8 cellular contexts compared by ENCODE assay signal in the genomic region with DNA sequence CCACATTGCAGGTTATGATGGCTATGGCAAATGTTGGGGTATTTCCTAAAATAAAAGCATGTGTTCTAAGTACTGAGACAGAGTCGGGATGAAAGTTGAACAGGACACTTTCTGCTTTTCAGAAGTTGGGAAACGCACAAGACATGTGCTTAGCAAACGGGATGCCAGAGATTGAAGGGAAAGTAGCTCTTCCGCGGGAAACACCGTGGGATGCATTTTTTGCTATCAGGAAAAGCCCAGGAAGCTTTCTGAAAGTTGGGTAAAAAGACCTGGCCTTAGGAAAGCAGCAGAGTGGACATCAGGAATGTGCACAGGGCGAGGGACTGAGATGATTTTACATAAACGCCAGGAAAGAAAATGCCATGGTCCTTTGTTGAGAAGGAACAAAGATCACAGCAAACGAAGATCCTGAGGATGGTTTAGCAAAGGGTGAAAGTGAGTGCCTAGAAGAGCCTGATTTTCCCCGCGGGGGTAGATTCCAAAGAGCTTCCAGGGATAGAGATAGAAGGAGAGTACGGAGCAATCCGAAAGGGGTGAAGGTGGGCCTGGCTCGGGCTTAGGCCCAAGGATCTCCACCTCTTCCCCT. TPM values are rescaled to one million over a fixed set of nuclear protein-coding genes. Genes with fewer than 3 reads are reported as not detected.
DNase-seq lines count a peak whose midpoint lies in the region; ATAC-seq, FAIRE-seq and TF ChIP-seq lines count a peak whose summit lies in the region.

No MANE protein-coding gene starts in this region.

- TF ChIP-seq RAD21 in HepG2 (CRISPR knock-in tag; IDR thresholded peaks at IDR 0.05) = no peak

- FAIRE-seq in HepG2 (lab: Jason Lieb, UNC) = peak; percentile 8

- peaks cover 55% of the 10 kb centered on the region for H3K36me3 Mint-ChIP-seq in activated naive CD4-positive, alpha-beta T cell treated with anti-CD3 and anti-CD28 coated beads for 36 hours (ENCODE audit: low read depth)
- peaks cover 12% of the 10 kb centered on the region for H3K36me3 Mint-ChIP-seq in type B pancreatic cell

- DNase-seq in activated naive CD4-positive, alpha-beta T cell treated with anti-CD3 and anti-CD28 coated beads for 36 hours = no peak
- no peak for DNase-seq in activated naive CD4-positive, alpha-beta T cell treated with Interleukin-2 at 50 U/mL for 16 hours
- DNase-seq in adipocyte (ENCODE audit: low read depth) (peak; percentile 43), HepG2 (ENCODE audit: low spot score) (no peak), type B pancreatic cell (ENCODE audit: extremely low spot score, unreplicated experiment) (no peak), epidermal melanocyte (ENCODE audit: insufficient read length, low spot score) (no peak), germinal center (ENCODE audit: low spot score) (no peak), COR-L47 (lab: John Stamatoyannopoulos, UW) (no peak)

- POLR2A ChIA-PET in HepG2 (lab: Yijun Ruan, JAX) = interaction anchor here (2.2 to 2.6 kb wide), 2 partner anchors 98 to 286 kb away, joined by 10 to 12 read pairs; no protein-coding TSS in a partner anchor

- no peaks in the 10 kb centered on the region for H3K9me3 Mint-ChIP-seq in activated naive CD4-positive, alpha-beta T cell treated with anti-CD3 and anti-CD28 coated beads for 36 hours
- no peaks in the 10 kb centered on the region for H3K9me3 Mint-ChIP-seq in type B pancreatic cell

- TF ChIP-seq CTCF in HepG2 (CRISPR knock-in tag; IDR thresholded peaks at IDR 0.05) (no peak), type B pancreatic cell (conservative IDR thresholded peaks at IDR 0.05) (no peak)

- H3K4me1 ChIP-seq in adipocyte (ENCODE audit: control insufficient read depth, insufficient read depth, low read length) = peaks cover 11% of the 10 kb centered on the region
- H3K4me1 ChIP-seq in HepG2 (ENCODE audit: insufficient read depth, low read length) = peaks cover 75% of the 10 kb centered on the region

- TF ChIP-seq EP300 in HepG2 (IDR thresholded peaks at IDR 0.05; ENCODE audit: low read depth in 2 of 2, low read length in 2 of 2) (no peak), HepG2 (CRISPR knock-in tag; IDR thresholded peaks at IDR 0.05; ENCODE audit: borderline replicate concordance) (no peak)

- H3K27me3 ChIP-seq in adipocyte (replicated peaks; ENCODE audit: control insufficient read depth, insufficient read depth, low read length) (no peaks in the 10 kb centered on the region), HepG2 (ENCODE audit: control insufficient read depth in 1 of 2, insufficient read depth in 2 of 2, low read length in 2 of 2) (no peaks in the 10 kb centered on the region)

- peaks cover 11% of the 10 kb centered on the region for H3K27me3 Mint-ChIP-seq in activated naive CD4-positive, alpha-beta T cell treated with anti-CD3 and anti-CD28 coated beads for 36 hours (ENCODE audit: low read depth)
- no peaks in the 10 kb centered on the region for H3K27me3 Mint-ChIP-seq in type B pancreatic cell

- no peak for TF ChIP-seq POLR2A in HepG2 (IDR thresholded peaks at IDR 0.05; ENCODE audit: insufficient read depth in 1 of 2, low read depth in 2 of 2, low read length in 2 of 2)

- CTCF ChIA-PET in activated naive CD4-positive, alpha-beta T cell treated with anti-CD3 and anti-CD28 coated beads for 36 hours (lab: Charles Lee) = no interaction called here
- CTCF ChIA-PET in HepG2 (lab: Yijun Ruan, JAX; ENCODE audit: low intra/inter-chr PET ratio, low total read pairs) = no interaction called here

- H4K20me1 ChIP-seq in HepG2 (ENCODE audit: insufficient read depth, low read length) = no peaks in the 10 kb centered on the region

- no peak for ATAC-seq in HepG2

- intact Hi-C loops in activated naive CD4-positive, alpha-beta T cell treated with anti-CD3 and anti-CD28 coated beads for 36 hours (cut with micrococcal nuclease) = loop anchor here (10.0 kb wide), 1 partner anchor 1212 kb away; a partner anchor contains a TSS
- intact Hi-C loops in HepG2 (cut with micrococcal nuclease; ENCODE audit: unreplicated experiment) = no loop called here

- in situ Hi-C loops in HepG2 (cut with HindIII; ENCODE audit: extremely low pct_ligation_motif_present, low pct_unique_long_range_greater_than_20kb) = no loop called here

- H3K27ac ChIP-seq in HepG2 (ENCODE audit: extremely low read length, insufficient read depth, low read length) = peak overlapping the region; percentile 78

- H3K79me2 ChIP-seq in HepG2 (ENCODE audit: insufficient read depth, low read length) = peaks cover 40% of the 10 kb centered on the region

- peak overlapping the region; percentile 92 for H3K4me3 ChIP-seq in adipocyte (ENCODE audit: low read length)
- peak overlapping the region; percentile 66 to 91 (median 80) for H3K4me3 ChIP-seq in HepG2 (replicated peaks in 1 of 3; ENCODE audit: insufficient read depth in 1 of 3, low read depth in 2 of 3, low read length in 3 of 3)

- no TSS peak for BruUV-seq in HepG2 (replicated peaks; lab: Mats Ljungman, UMichigan)

- peak overlapping the region; percentile 48 for H2AFZ ChIP-seq in HepG2 (ENCODE audit: low read length)

- H3K4me2 ChIP-seq in HepG2 (ENCODE audit: low read depth, low read length) = peak overlapping the region; percentile 91

- H3K9me3 ChIP-seq in adipocyte (ENCODE audit: control insufficient read depth, low read length) = no peaks in the 10 kb centered on the region
- no peaks in the 10 kb centered on the region for H3K9me3 ChIP-seq in HepG2 (ENCODE audit: low read length)

- no peak overlapping the region for H3K27ac Mint-ChIP-seq in activated naive CD4-positive, alpha-beta T cell treated with anti-CD3 and anti-CD28 coated beads for 36 hours
- peak overlapping the region; percentile 81 for H3K27ac Mint-ChIP-seq in type B pancreatic cell

- peak overlapping the region; percentile 81 for H3K4me3 Mint-ChIP-seq in activated naive CD4-positive, alpha-beta T cell treated with anti-CD3 and anti-CD28 coated beads for 36 hours
- peak overlapping the region; percentile 93 for H3K4me3 Mint-ChIP-seq in type B pancreatic cell

- 1% methylated on average over 13 of the region's 14 CpGs for WGBS in HepG2 (ENCODE audit: low lambda C conversion rate)

- H3K9ac ChIP-seq in adipocyte (ENCODE audit: low read length) (peak overlapping the region; percentile 79), HepG2 (ENCODE audit: insufficient read depth, low read depth, low read length) (peak overlapping the region; percentile 89)

- peaks cover 17% of the 10 kb centered on the region for H3K4me1 Mint-ChIP-seq in activated naive CD4-positive, alpha-beta T cell treated with anti-CD3 and anti-CD28 coated beads for 36 hours (ENCODE audit: low read depth)
- peaks cover 15% of the 10 kb centered on the region for H3K4me1 Mint-ChIP-seq in type B pancreatic cell (ENCODE audit: unreplicated experiment)

- H3K36me3 ChIP-seq in adipocyte (ENCODE audit: control insufficient read depth, insufficient read depth, low read length, severe bottlenecking) = no peaks in the 10 kb centered on the region
- H3K36me3 ChIP-seq in HepG2 (replicated peaks in 1 of 2; ENCODE audit: control insufficient read depth in 1 of 2, insufficient read depth in 2 of 2, low read length in 2 of 2) = peaks cover 0 to 39% of the 10 kb centered on the region in 2 experiments; a peak in 4 of 5 replicates

RNA-seq across cellular contexts. Expression of a gene that starts 1.1 kb away (rescaled TPM):
- total RNA-seq in activated naive CD4-positive, alpha-beta T cell treated with anti-CD3 and anti-CD28 coated beads for 36 hours = 10 to 100 TPM; 40.8 to 41.8 TPM
- 45.4 and 54.7 TPM in 2 replicates for total RNA-seq in HepG2 (2016; rRNA removed; fragmentation: Illumina TruSeq; extraction: Trizol)
- 8.6 and 10.2 TPM in 2 replicates for total RNA-seq in HepG2 (2016; cell fraction: cytosol; rRNA removed; fragmentation: Illumina TruSeq; extraction: Trizol; ENCODE audit: low read depth)
- total RNA-seq in HepG2 (2016; cell fraction: insoluble cytoplasmic fraction; rRNA removed; fragmentation: Illumina TruSeq; extraction: Trizol) = 44.2 and 51.4 TPM in 2 replicates
- 25.6 and 27.4 TPM in 2 replicates for total RNA-seq in HepG2 (2016; cell fraction: membrane; rRNA removed; fragmentation: Illumina TruSeq; extraction: Trizol)
- total RNA-seq in HepG2 (2016; cell fraction: nucleus; rRNA removed; fragmentation: Illumina TruSeq; extraction: Trizol) = 26.0 and 31.5 TPM in 2 replicates
- polyA plus RNA-seq in HepG2 (2011; rRNA removed) = 6.1 and 7.9 TPM in 2 replicates
- 4.7 and 5.4 TPM in 2 replicates for polyA plus RNA-seq in HepG2 (2011; cell fraction: cytosol; rRNA removed)
- polyA plus RNA-seq in HepG2 (2011; cell fraction: nucleus; rRNA removed) = 3.8 and 5.4 TPM in 2 replicates
- polyA plus RNA-seq in HepG2 (2012) = 5.8 and 9.1 TPM in 2 replicates
- 3.9 and 4.0 TPM in 2 replicates for polyA plus RNA-seq in HepG2 (2016; cell fraction: cytosol; fragmentation: Illumina TruSeq; extraction: Trizol; ENCODE audit: low read depth)
- 40.2 and 42.2 TPM in 2 replicates for polyA plus RNA-seq in HepG2 (2016; cell fraction: insoluble cytoplasmic fraction; fragmentation: Illumina TruSeq; extraction: Trizol; ENCODE audit: low read depth)
- 11.4 and 13.7 TPM in 2 replicates for polyA plus RNA-seq in HepG2 (2016; cell fraction: membrane; fragmentation: Illumina TruSeq; extraction: Trizol; ENCODE audit: low read depth)
- 31.4 and 31.9 TPM in 2 replicates for polyA plus RNA-seq in HepG2 (2016; cell fraction: nucleus; fragmentation: Illumina TruSeq; extraction: Trizol; ENCODE audit: insufficient read depth, low read depth)
- polyA minus RNA-seq in HepG2 (2011; rRNA and poly(A)+ RNA removed; ENCODE audit: low replicate concordance) = 12.9 and 36.5 TPM in 2 replicates
- polyA minus RNA-seq in HepG2 (2011; cell fraction: cytosol; rRNA and poly(A)+ RNA removed) = 7.1 and 11.8 TPM in 2 replicates
- 8.9 and 11.2 TPM in 2 replicates for polyA minus RNA-seq in HepG2 (2011; cell fraction: nucleus; rRNA and poly(A)+ RNA removed)
- total RNA-seq in type B pancreatic cell (ENCODE audit: low replicate concordance) = 13.0 and 28.0 TPM in 2 replicates

RNA-seq across cellular contexts. Expression of a gene that starts 36.2 kb away (rescaled TPM):
- total RNA-seq in activated naive CD4-positive, alpha-beta T cell treated with anti-CD3 and anti-CD28 coated beads for 36 hours = not detected
- not detected in 2 replicates for total RNA-seq in HepG2 (2016; rRNA removed; fragmentation: Illumina TruSeq; extraction: Trizol)
- not detected in 2 replicates for total RNA-seq in HepG2 (2016; cell fraction: cytosol; rRNA removed; fragmentation: Illumina TruSeq; extraction: Trizol; ENCODE audit: low read depth)
- not detected in 2 replicates for total RNA-seq in HepG2 (2016; cell fraction: insoluble cytoplasmic fraction; rRNA removed; fragmentation: Illumina TruSeq; extraction: Trizol)
- total RNA-seq in HepG2 (2016; cell fraction: membrane; rRNA removed; fragmentation: Illumina TruSeq; extraction: Trizol) = not detected in 2 replicates
- not detected in 2 replicates for total RNA-seq in HepG2 (2016; cell fraction: nucleus; rRNA removed; fragmentation: Illumina TruSeq; extraction: Trizol)
- not detected in 2 replicates for polyA plus RNA-seq in HepG2 (2011; rRNA removed)
- not detected in 2 replicates for polyA plus RNA-seq in HepG2 (2011; cell fraction: cytosol; rRNA removed)
- not detected in 2 replicates for polyA plus RNA-seq in HepG2 (2011; cell fraction: nucleus; rRNA removed)
- not detected in 2 replicates for polyA plus RNA-seq in HepG2 (2012)
- not detected in 2 replicates for polyA plus RNA-seq in HepG2 (2016; cell fraction: cytosol; fragmentation: Illumina TruSeq; extraction: Trizol; ENCODE audit: low read depth)
- not detected in 2 replicates for polyA plus RNA-seq in HepG2 (2016; cell fraction: insoluble cytoplasmic fraction; fragmentation: Illumina TruSeq; extraction: Trizol; ENCODE audit: low read depth)
- not detected in 2 replicates for polyA plus RNA-seq in HepG2 (2016; cell fraction: membrane; fragmentation: Illumina TruSeq; extraction: Trizol; ENCODE audit: low read depth)
- not detected in 2 replicates for polyA plus RNA-seq in HepG2 (2016; cell fraction: nucleus; fragmentation: Illumina TruSeq; extraction: Trizol; ENCODE audit: insufficient read depth, low read depth)
- polyA minus RNA-seq in HepG2 (2011; rRNA and poly(A)+ RNA removed; ENCODE audit: low replicate concordance) = not detected in 2 replicates
- polyA minus RNA-seq in HepG2 (2011; cell fraction: cytosol; rRNA and poly(A)+ RNA removed) = not detected in 2 replicates
- not detected in 2 replicates for polyA minus RNA-seq in HepG2 (2011; cell fraction: nucleus; rRNA and poly(A)+ RNA removed)
- total RNA-seq in type B pancreatic cell (ENCODE audit: low replicate concordance) = not detected in 2 replicates

RNA-seq across cellular contexts. Expression of a gene that starts 53.8 kb away (rescaled TPM):
- 10 to 100 TPM; 15.8 to 16.3 TPM for total RNA-seq in activated naive CD4-positive, alpha-beta T cell treated with anti-CD3 and anti-CD28 coated beads for 36 hours
- 5.6 and 7.3 TPM in 2 replicates for total RNA-seq in HepG2 (2016; rRNA removed; fragmentation: Illumina TruSeq; extraction: Trizol)
- 0.44 and 0.81 TPM in 2 replicates for total RNA-seq in HepG2 (2016; cell fraction: cytosol; rRNA removed; fragmentation: Illumina TruSeq; extraction: Trizol; ENCODE audit: low read depth)
- 5.3 and 6.9 TPM in 2 replicates for total RNA-seq in HepG2 (2016; cell fraction: insoluble cytoplasmic fraction; rRNA removed; fragmentation: Illumina TruSeq; extraction: Trizol)
- total RNA-seq in HepG2 (2016; cell fraction: membrane; rRNA removed; fragmentation: Illumina TruSeq; extraction: Trizol) = 1.4 and 1.7 TPM in 2 replicates
- total RNA-seq in HepG2 (2016; cell fraction: nucleus; rRNA removed; fragmentation: Illumina TruSeq; extraction: Trizol) = 10.3 and 12.0 TPM in 2 replicates
- 5.8 and 7.2 TPM in 2 replicates for polyA plus RNA-seq in HepG2 (2011; rRNA removed)
- 2.5 and 3.9 TPM in 2 replicates for polyA plus RNA-seq in HepG2 (2011; cell fraction: cytosol; rRNA removed)
- 15.9 and 20.4 TPM in 2 replicates for polyA plus RNA-seq in HepG2 (2011; cell fraction: nucleus; rRNA removed)
- polyA plus RNA-seq in HepG2 (2012) = 5.9 and 7.4 TPM in 2 replicates
- polyA plus RNA-seq in HepG2 (2016; cell fraction: cytosol; fragmentation: Illumina TruSeq; extraction: Trizol; ENCODE audit: low read depth) = 0.26 and 0.29 TPM in 2 replicates
- 5.2 and 5.5 TPM in 2 replicates for polyA plus RNA-seq in HepG2 (2016; cell fraction: insoluble cytoplasmic fraction; fragmentation: Illumina TruSeq; extraction: Trizol; ENCODE audit: low read depth)
- 0.94 and 1.2 TPM in 2 replicates for polyA plus RNA-seq in HepG2 (2016; cell fraction: membrane; fragmentation: Illumina TruSeq; extraction: Trizol; ENCODE audit: low read depth)
- 17.8 and 20.2 TPM in 2 replicates for polyA plus RNA-seq in HepG2 (2016; cell fraction: nucleus; fragmentation: Illumina TruSeq; extraction: Trizol; ENCODE audit: insufficient read depth, low read depth)
- 5.6 and 10.6 TPM in 2 replicates for polyA minus RNA-seq in HepG2 (2011; rRNA and poly(A)+ RNA removed; ENCODE audit: low replicate concordance)
- 1.7 TPM in 2 replicates for polyA minus RNA-seq in HepG2 (2011; cell fraction: cytosol; rRNA and poly(A)+ RNA removed)
- polyA minus RNA-seq in HepG2 (2011; cell fraction: nucleus; rRNA and poly(A)+ RNA removed) = 8.9 and 13.2 TPM in 2 replicates
- total RNA-seq in type B pancreatic cell (ENCODE audit: low replicate concordance) = 15.9 and 19.5 TPM in 2 replicates
